ENCODE assay signal across 8 cellular contexts in genomic region chr5:35183243-35183955, GRCh38. TPM values are rescaled to one million over a fixed set of nuclear protein-coding genes. Genes with fewer than 3 reads are reported as not detected.
A peak's percentile ranks its signal among the peaks of the same experiment; 100 is the strongest.
DNase-seq lines count a peak whose midpoint lies in the region; ATAC-seq, FAIRE-seq and TF ChIP-seq lines count a peak whose summit lies in the region.

No MANE protein-coding gene starts in this region.

- H3K36me3 ChIP-seq in K562 (ENCODE audit: control insufficient read depth, insufficient read depth, low read length) (no peaks in the 10 kb centered on the region), upper lobe of left lung (no peaks in the 10 kb centered on the region)

- H4K20me1 ChIP-seq in K562 (replicated peaks; ENCODE audit: control insufficient read depth, insufficient read depth, low read length), result no peaks in the 10 kb centered on the region; the same call in 1 of the 2 replicates

- H2AFZ ChIP-seq in K562 (ENCODE audit: low read depth, low read length), result no peak overlapping the region

- no peak overlapping the region for H3K4me3 ChIP-seq in K562
- no peak overlapping the region for H3K4me3 ChIP-seq in upper lobe of left lung

- BruUV-seq in K562 (replicated peaks; lab: Mats Ljungman, UMichigan), result no TSS peak

- FAIRE-seq in K562 (lab: Jason Lieb, UNC), result peak; percentile 84

- H3K27ac ChIP-seq in K562 (ENCODE audit: extremely low read depth, low read depth, low read length) (no peak overlapping the region), upper lobe of left lung (no peak overlapping the region)

- in situ Hi-C loops in K562 (cut with MboI), result loop anchor here (25.0 kb wide), 1 partner anchor 696 kb away; no protein-coding TSS in a partner anchor

- H3K79me2 ChIP-seq in K562 (ENCODE audit: control insufficient read depth, insufficient read depth, low read length), result no peaks in the 10 kb centered on the region

- DNase-seq in 8988T, result peak; percentile 37
- DNase-seq in NCI-H748 (lab: John Stamatoyannopoulos, UW; ENCODE audit: unreplicated experiment), result peak; percentile 69
- DNase-seq in K562 (ENCODE audit: extremely low read depth in 1 of 4, low spot score in 3 of 4), result peak in 3 of 4 experiments; percentile 21 to 45 (median 34)
- DNase-seq in left kidney (ENCODE audit: low read depth, low spot score), result peak; percentile 75
- DNase-seq in upper lobe of left lung, result peak in 1 of 2 donors; percentile 47

- H3K27me3 ChIP-seq in K562 (ENCODE audit: control insufficient read depth in 2 of 2, insufficient read depth in 2 of 2, low read length in 2 of 2) (peaks cover 2 to 3% of the 10 kb centered on the region in 2 experiments; a peak in 3 of 5 replicates), upper lobe of left lung (no peaks in the 10 kb centered on the region)

- no peak overlapping the region for H3K9ac ChIP-seq in K562 (ENCODE audit: insufficient read depth in 1 of 2, low read depth in 2 of 2, low read length in 2 of 2)

- H3K9me3 ChIP-seq in K562 (replicated peaks; ENCODE audit: control insufficient read depth, insufficient read depth, low read depth, low read length) (no peaks in the 10 kb centered on the region), upper lobe of left lung (no peaks in the 10 kb centered on the region)

- H3K4me2 ChIP-seq in K562 (ENCODE audit: insufficient read depth, low read length), result no peak overlapping the region

- WGBS in K562 (ENCODE audit: insufficient coverage, low coverage, missing lambda C conversion rate), result 1% methylated on average over 4 of the region's 4 CpGs
- WGBS in upper lobe of left lung, 2 donors, result 33 to 36% methylated on average over 3 to 4 of the region's 4 CpGs

- no peaks in the 10 kb centered on the region for H3K9me1 ChIP-seq in K562 (ENCODE audit: control insufficient read depth, insufficient read depth, low read length)

- peak; percentile 86 for ATAC-seq in HG02885 (IDR thresholded peaks at IDR 0.05; ENCODE audit: poor library complexity, unreplicated experiment)
- peak; percentile 94 for ATAC-seq in K562
- peak; percentile 32 to 61 for ATAC-seq in upper lobe of left lung (ENCODE audit: low FRiP score in 2 of 2)
- ATAC-seq in HG03439 (IDR thresholded peaks at IDR 0.05; ENCODE audit: unreplicated experiment), result no peak

- intact Hi-C loops in K562 (cut with micrococcal nuclease), result loop anchor here (1.0 kb wide), 1 partner anchor 94 kb away; no protein-coding TSS in a partner anchor

- CTCF ChIA-PET in K562 (lab: Yijun Ruan, JAX; ENCODE audit: low intra/inter-chr PET ratio), result no interaction called here

- TF ChIP-seq POLR2A in K562 (conservative IDR thresholded peaks at IDR 0.05) (no peak), upper lobe of left lung (IDR thresholded peaks at IDR 0.05) (no peak)

- H3K4me1 ChIP-seq in K562 (replicated peaks in 1 of 2; ENCODE audit: control insufficient read depth in 2 of 2, insufficient read depth in 2 of 2, low read length in 2 of 2), result no peaks in the 10 kb centered on the region
- H3K4me1 ChIP-seq in upper lobe of left lung, result peaks cover 0 to 9% (median 6%) of the 10 kb centered on the region in 4 donors

- TF ChIP-seq CTCF in GM12874 (IDR thresholded peaks at IDR 0.05; ENCODE audit: insufficient read depth, low read depth, low read length), result peak; percentile 71
- peak; percentile 62 to 67 (median 66) for TF ChIP-seq CTCF in K562 (IDR thresholded peaks at IDR 0.05 in 2 of 3, conservative IDR thresholded peaks at IDR 0.05 in 1 of 3; ENCODE audit: insufficient read depth in 2 of 3, low read depth in 1 of 3, low read length in 3 of 3)
- peak in 4 of 6 experiments; percentile 27 to 55 (median 40) for TF ChIP-seq CTCF in upper lobe of left lung (IDR thresholded peaks at IDR 0.05)

- POLR2A ChIA-PET in K562 (lab: Yijun Ruan, JAX), result interaction anchor here (0.8 kb wide), 1 partner anchor 662 kb away, joined by 3 read pairs; no protein-coding TSS in a partner anchor

- TF ChIP-seq EP300 in K562 (IDR thresholded peaks at IDR 0.05; ENCODE audit: low read length), result no peak
- TF ChIP-seq EP300 in upper lobe of left lung (IDR thresholded peaks at IDR 0.05), result no peak

- peak; percentile 30 to 54; a peak in 3 of 4 replicates for TF ChIP-seq RAD21 in K562 (CRISPR knock-in tag; conservative IDR thresholded peaks at IDR 0.05 in 1 of 2, IDR thresholded peaks at IDR 0.05 in 1 of 2)

TF ChIP-seq in K562, 482 proteins besides CTCF, POLR2A, EP300 and RAD21:
- TF ChIP-seq RFX7 (CRISPR knock-in tag; IDR thresholded peaks at IDR 0.05), result no peak
- TF ChIP-seq SMC3 (conservative IDR thresholded peaks at IDR 0.05; ENCODE audit: insufficient read depth, low read depth, low read length), result 0 out of 2 replicates have a peak, but pooled peaks have one; percentile 34

RNA-seq across cellular contexts. Expression of gene PRLR, which starts 46.9 kb away (rescaled TPM):
- not detected in 2 replicates for total RNA-seq in K562 (2011; cell fraction: chromatin; rRNA removed; ENCODE audit: low replicate concordance)
- not detected in 2 replicates for total RNA-seq in K562 (2011; cell fraction: nucleolus; rRNA removed)
- not detected in 2 replicates for total RNA-seq in K562 (2011; cell fraction: nucleoplasm; rRNA removed)
- total RNA-seq in K562 (2014; rRNA removed) (not detected in 2 replicates), K562 (2014; rRNA removed; fragmentation: Illumina TruSeq; extraction: Trizol) (not detected in 2 replicates), K562 (2015; rRNA removed; fragmentation: Illumina TruSeq; extraction: Trizol) (not detected in 2 replicates), K562 (2021) (0.02 and 0.25 TPM in 2 replicates), upper lobe of left lung (1 to 10 TPM in 4 of 6 donors, under 1 TPM in 1, not detected in 1; 0.49 to 3.6 (median 1.8) TPM)
- polyA plus RNA-seq in K562 (2011; rRNA removed) (not detected in 2 replicates), K562 (2014; fragmentation: Illumina TruSeq; extraction: Trizol) (not detected in 2 replicates), K562 (2014; fragmentation: Nextera tagmentation; extraction: Ambion mirVana) (not detected), K562 (2014; rRNA removed) (not detected in 2 replicates)
- not detected in 2 replicates for polyA plus RNA-seq in K562 (2011; cell fraction: cytosol; rRNA removed)
- polyA plus RNA-seq in K562 (2011; cell fraction: nucleus; rRNA removed), result not detected in 2 replicates
- not detected in 2 replicates for polyA plus RNA-seq in K562 (2012)
- polyA minus RNA-seq in K562 (2011; rRNA and poly(A)+ RNA removed), result not detected in 2 replicates
- polyA minus RNA-seq in K562 (2011; cell fraction: cytosol; rRNA and poly(A)+ RNA removed), result not detected in 2 replicates
- not detected in 2 replicates for polyA minus RNA-seq in K562 (2011; cell fraction: nucleus; rRNA and poly(A)+ RNA removed)
